Comparison of ENCODE assay signal across 2 cellular contexts in the genomic region with DNA sequence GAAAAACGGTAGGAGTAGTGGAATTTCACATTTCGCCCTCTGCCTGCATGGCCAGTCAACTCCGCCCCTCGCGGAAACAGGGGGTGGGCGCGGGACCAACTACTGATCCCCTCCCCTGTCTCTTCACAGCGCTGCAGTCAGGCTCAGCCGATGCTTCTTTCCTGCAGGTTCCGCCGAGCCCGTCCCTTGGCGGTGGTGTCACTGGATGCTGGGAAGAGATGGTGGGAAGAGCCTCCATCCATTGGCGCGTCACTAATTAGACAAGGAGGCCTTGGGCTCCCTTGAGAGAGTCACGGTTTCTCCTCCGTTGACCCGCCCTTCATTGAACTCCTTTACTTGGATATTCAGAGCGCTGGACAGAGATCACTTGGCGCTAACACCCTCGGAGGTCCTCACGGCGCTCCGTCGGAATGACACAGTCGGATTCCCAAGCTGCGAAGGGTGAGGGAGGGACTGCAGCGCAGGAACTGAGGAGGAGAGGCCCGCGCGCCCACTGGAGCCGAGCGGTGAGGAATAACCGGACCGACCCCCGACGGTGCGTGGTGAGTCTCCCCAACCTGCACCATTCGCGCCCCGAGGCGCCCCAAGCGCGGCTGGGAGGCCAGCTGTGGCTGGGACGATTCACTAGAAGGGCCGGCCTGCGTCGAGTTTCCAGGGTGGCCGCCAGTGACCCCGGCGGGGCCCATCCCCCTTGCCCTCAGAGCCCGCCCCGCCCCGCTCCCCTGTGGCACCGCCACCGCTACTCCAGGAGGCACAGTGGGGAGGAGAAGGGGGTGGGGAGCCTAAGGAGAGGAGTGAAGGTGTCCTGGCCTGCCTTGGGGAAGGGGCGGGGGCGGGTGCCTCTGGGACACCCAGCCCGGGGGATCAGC.
TF ChIP-seq lines count a peak whose summit lies in the region.

No MANE protein-coding gene starts in this region.

TF ChIP-seq in HepG2, 621 proteins besides CTCF, POLR2A, EP300 and RAD21:
- TF ChIP-seq ZNF101 (CRISPR knock-in tag; IDR thresholded peaks at IDR 0.05; ENCODE audit: borderline replicate concordance, low read depth) (no peak), SP2 (CRISPR knock-in tag; IDR thresholded peaks at IDR 0.05) (0 out of 2 replicates have a peak, but pooled peaks have one; percentile 27), MTA1 (CRISPR knock-in tag; IDR thresholded peaks at IDR 0.05; ENCODE audit: borderline replicate concordance) (peak; percentile 38; the same call in 1 of the 2 replicates), ZNF777 (CRISPR knock-in tag; IDR thresholded peaks at IDR 0.05) (0 out of 2 replicates have a peak, but pooled peaks have one; percentile 23), FOXO4 (CRISPR knock-in tag; conservative IDR thresholded peaks at IDR 0.05) (peak; percentile 93; the same call in 1 of the 2 replicates)

TF ChIP-seq in HEK293T, 16 proteins besides CTCF, POLR2A, EP300 and RAD21:
- no peak for TF ChIP-seq ARNT (IDR thresholded peaks at IDR 0.05)
- no peak for TF ChIP-seq HDGF (IDR thresholded peaks at IDR 0.05; ENCODE audit: borderline replicate concordance)
- no peak for TF ChIP-seq BHLHE40 (IDR thresholded peaks at IDR 0.05; ENCODE audit: borderline replicate concordance)
- no peak for TF ChIP-seq ELF4 (IDR thresholded peaks at IDR 0.05)
- TF ChIP-seq CTBP1 (IDR thresholded peaks at IDR 0.05; ENCODE audit: borderline replicate concordance) = no peak
- no peak for TF ChIP-seq L3MBTL2 (conservative IDR thresholded peaks at IDR 0.05)
- TF ChIP-seq LEF1 (IDR thresholded peaks at IDR 0.05; ENCODE audit: borderline replicate concordance) = no peak
- no peak for TF ChIP-seq FOXK2 (IDR thresholded peaks at IDR 0.05)
- TF ChIP-seq PKNOX1 (IDR thresholded peaks at IDR 0.05) = no peak
- TF ChIP-seq SUZ12 (IDR thresholded peaks at IDR 0.05) = no peak
- no peak for TF ChIP-seq ZNF384 (IDR thresholded peaks at IDR 0.05)
- no peak for TF ChIP-seq TARDBP (IDR thresholded peaks at IDR 0.05)
- TF ChIP-seq FOXM1 (IDR thresholded peaks at IDR 0.05; ENCODE audit: borderline replicate concordance) = no peak
- TF ChIP-seq FOXA1 (IDR thresholded peaks at IDR 0.05) = no peak
- no peak for TF ChIP-seq SP1 (IDR thresholded peaks at IDR 0.05)
- no peak for TF ChIP-seq NFRKB (IDR thresholded peaks at IDR 0.05)
